Comparison of ENCODE assay signal across 8 cellular contexts in genomic region chr19:20776083-20777076, GRCh38. TPM values are rescaled to one million over a fixed set of nuclear protein-coding genes. Genes with fewer than 3 reads are reported as not detected.
A peak's percentile ranks its signal among the peaks of the same experiment; 100 is the strongest.
DNase-seq lines count a peak whose midpoint lies in the region; ATAC-seq and TF ChIP-seq lines count a peak whose summit lies in the region.

ZNF66 (plus strand) TSS chr19:20776304; CDS start chr19:20776448, 144 bp downstream.

- in situ Hi-C loops in SK-MEL-5 (cut with HindIII; ENCODE audit: low pct_unique_long_range_greater_than_20kb, low sequenced_read_pairs): no loop called here

- H3K27ac Mint-ChIP-seq in activated naive CD4-positive, alpha-beta T cell treated with anti-CD3 and anti-CD28 coated beads, Interleukin-2, amount 10 ng/mL, durations not matched to agents 7 days and 5 days: peak within 1 kb of the TSS; percentile 99

- no peaks in the 10 kb centered on the region for H3K27me3 ChIP-seq in DOHH2 (ENCODE audit: control insufficient read depth, low read length)

- no peaks in the 10 kb centered on the region for H3K9me2 ChIP-seq in DOHH2 (replicated peaks; ENCODE audit: control insufficient read depth, low read length)

- peaks cover 38% of the 10 kb centered on the region for H3K36me3 Mint-ChIP-seq in activated naive CD4-positive, alpha-beta T cell treated with anti-CD3 and anti-CD28 coated beads, Interleukin-2, amount 10 ng/mL, durations not matched to agents 7 days and 5 days

- peak; percentile 82 to 89 for DNase-seq in Kasumi-1 (lab: John Stamatoyannopoulos, UW)
- DNase-seq in SK-MEL-5 (ENCODE audit: low read depth, low spot score): peak; percentile 90
- peak; percentile 97 for DNase-seq in activated naive CD4-positive, alpha-beta T cell treated with anti-CD3 and anti-CD28 coated beads, Interleukin-2, amount 10 ng/mL, durations not matched to agents 7 days and 5 days
- peak; percentile 91 for DNase-seq in glomerular endothelial cell (ENCODE audit: extremely low read depth, low read depth, low spot score)
- peak; percentile 96 for DNase-seq in occipital lobe (lab: John Stamatoyannopoulos, UW)

- H3F3A ChIP-seq in DOHH2 (ENCODE audit: control insufficient read depth, insufficient read depth): no peaks in the 10 kb centered on the region

- CTCF ChIA-PET in activated naive CD4-positive, alpha-beta T cell treated with anti-CD3 and anti-CD28 coated beads, Interleukin-2, amount 10 ng/mL, durations not matched to agents 7 days and 5 days (lab: Charles Lee): no interaction called here

- peaks cover 46% of the 10 kb centered on the region for H3K79me2 ChIP-seq in DOHH2 (ENCODE audit: control insufficient read depth, low read length)

- peak within 1 kb of the TSS; percentile 86 for H3K4me3 ChIP-seq in DOHH2 (ENCODE audit: low read length)

- H3K4me1 ChIP-seq in DOHH2 (ENCODE audit: control insufficient read depth, low read length): no peaks in the 10 kb centered on the region

- peaks cover 18% of the 10 kb centered on the region for H3K4me1 Mint-ChIP-seq in activated naive CD4-positive, alpha-beta T cell treated with anti-CD3 and anti-CD28 coated beads, Interleukin-2, amount 10 ng/mL, durations not matched to agents 7 days and 5 days

- peaks cover 35% of the 10 kb centered on the region for H3K9me3 Mint-ChIP-seq in activated naive CD4-positive, alpha-beta T cell treated with anti-CD3 and anti-CD28 coated beads, Interleukin-2, amount 10 ng/mL, durations not matched to agents 7 days and 5 days

- peak within 1 kb of the TSS; percentile 64 for H3K27ac ChIP-seq in DOHH2 (ENCODE audit: low read depth, low read length)
- peak within 1 kb of the TSS; percentile 27 for H3K27ac ChIP-seq in temporal lobe (ENCODE audit: low read depth, low read length)

- peak within 1 kb of the TSS; percentile 99 for H3K4me3 Mint-ChIP-seq in activated naive CD4-positive, alpha-beta T cell treated with anti-CD3 and anti-CD28 coated beads, Interleukin-2, amount 10 ng/mL, durations not matched to agents 7 days and 5 days

- peaks cover 28% of the 10 kb centered on the region for H3K36me3 ChIP-seq in DOHH2 (ENCODE audit: control insufficient read depth, low read length)

- peaks cover 11% of the 10 kb centered on the region; the same call in 1 of the 2 replicates for H3K9me3 ChIP-seq in DOHH2 (ENCODE audit: control insufficient read depth, insufficient read depth, low read length)

- no peaks in the 10 kb centered on the region for H3K27me3 Mint-ChIP-seq in activated naive CD4-positive, alpha-beta T cell treated with anti-CD3 and anti-CD28 coated beads, Interleukin-2, amount 10 ng/mL, durations not matched to agents 7 days and 5 days

- H3K4me2 ChIP-seq in DOHH2 (ENCODE audit: low read length): peak within 1 kb of the TSS; percentile 67

- no peaks in the 10 kb centered on the region for H4K20me1 ChIP-seq in DOHH2 (ENCODE audit: control insufficient read depth, insufficient read depth, low read depth, low read length)

- no peak for TF ChIP-seq CTCF in DOHH2 (IDR thresholded peaks at IDR 0.05; ENCODE audit: low read depth, low read length, poor library complexity, severe bottlenecking)

- peak; percentile 97 for ATAC-seq in GM21737 (IDR thresholded peaks at IDR 0.05; ENCODE audit: unreplicated experiment)

RNA-seq across cellular contexts. Expression of gene ZNF66, which starts in this region (rescaled TPM):
- 0.40 and 1.1 TPM in 2 replicates for total RNA-seq in SK-MEL-5 (2014; rRNA removed; shearing (Covaris generic))
- 0.24 and 0.70 TPM in 2 replicates for polyA plus RNA-seq in SK-MEL-5 (2015; cell fraction: cytosol; rRNA removed)
- polyA plus RNA-seq in SK-MEL-5 (2015; cell fraction: nucleus; rRNA removed): 0.50 and 0.52 TPM in 2 replicates
- total RNA-seq in glomerular endothelial cell: 2.5 and 5.3 TPM in 2 replicates
- total RNA-seq in occipital lobe: 22.8 TPM
- 18.2 TPM for total RNA-seq in temporal lobe

Comparison
In these comparisons a context has a peak if more than half of its experiments do, and no peak if none do; other contexts are left out.
1. Peak in every context shown above with its lines: DNase-seq, ATAC-seq, H3K4me3 ChIP-seq and H3K27ac ChIP-seq.